In the genomic region with DNA sequence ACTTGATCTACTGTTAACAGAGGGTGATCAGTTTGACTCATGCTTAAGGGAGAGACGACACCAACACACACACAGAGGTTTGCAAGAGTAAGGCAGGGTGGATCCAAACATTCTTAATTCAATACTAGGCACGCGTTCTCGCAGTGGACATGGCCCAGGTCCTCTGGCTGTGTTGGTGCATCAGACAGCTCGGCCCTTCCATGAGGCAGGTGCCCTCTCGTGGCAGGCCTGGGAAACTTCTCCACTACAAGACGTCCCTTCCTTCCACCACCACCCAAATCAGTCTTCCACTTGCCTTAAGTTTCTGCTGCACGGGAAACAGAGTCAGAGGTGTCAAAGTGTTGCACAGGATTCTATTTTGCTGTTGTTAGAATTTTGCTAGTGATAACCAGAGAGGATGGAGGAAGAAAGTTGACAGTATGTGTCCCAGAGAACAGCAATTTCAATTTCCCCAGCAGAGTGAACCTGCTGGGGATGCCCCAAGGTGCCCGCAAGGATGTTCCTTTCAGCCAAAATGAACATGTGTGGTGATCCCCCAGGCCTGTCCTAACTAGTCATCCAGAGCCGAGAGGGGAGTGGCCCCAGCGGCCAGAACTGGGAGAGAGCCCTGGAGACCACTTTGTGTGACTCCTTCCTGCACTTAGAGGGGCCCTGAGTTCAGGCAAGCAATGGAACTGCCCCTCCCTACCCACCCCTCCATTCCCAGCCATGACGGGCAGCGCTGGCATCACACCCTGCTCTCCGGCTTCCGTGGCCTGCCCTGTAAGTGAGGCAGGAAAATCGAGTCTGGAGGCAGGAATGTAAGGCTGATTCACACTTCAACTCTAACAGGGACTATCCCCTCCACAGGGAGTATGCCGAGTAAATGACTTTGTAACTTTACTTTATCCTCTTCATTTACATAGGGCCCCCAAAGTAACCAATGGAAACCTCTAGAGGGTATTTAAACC, we compare ENCODE assay signal across 9 cellular contexts. TPM values are rescaled to one million over a fixed set of nuclear protein-coding genes. Genes with fewer than 3 reads are reported as not detected.
A peak's percentile ranks its signal among the peaks of the same experiment; 100 is the strongest.
DNase-seq lines count a peak whose midpoint lies in the region; ATAC-seq lines count a peak whose summit lies in the region.
"Had no signal": no experiment of that assay in that cellular context is flagged by ENCODE, and none has a peak within 500 bp of the region (broad histone marks: within the 10 kb centered on the region; RNA-seq: fewer than 3 reads in every experiment).

No MANE protein-coding gene starts in this region.

- H2BK120ac ChIP-seq in mesendoderm (ENCODE audit: low read depth, low read length), result no peak overlapping the region

- no peak overlapping the region for H2AK5ac ChIP-seq in mesendoderm (ENCODE audit: low read length)

- POLR2A ChIA-PET in activated CD4-positive, alpha-beta memory T cell treated with anti-CD3 and anti-CD28 coated beads for 36 hours (lab: Charles Lee), result no interaction called here

- in situ Hi-C loops in Caki2 (cut with HindIII; ENCODE audit: low pct_unique_long_range_greater_than_20kb, low sequenced_read_pairs), result no loop called here

- intact Hi-C loops in activated CD4-positive, alpha-beta memory T cell treated with anti-CD3 and anti-CD28 coated beads for 36 hours (cut with micrococcal nuclease), result loop anchor here (1.0 kb wide), 1 partner anchor 178 kb away; no protein-coding TSS in a partner anchor

- no peaks in the 10 kb centered on the region for H3K9me3 Mint-ChIP-seq in activated CD4-positive, alpha-beta memory T cell treated with anti-CD3 and anti-CD28 coated beads for 36 hours
- no peaks in the 10 kb centered on the region for H3K9me3 Mint-ChIP-seq in effector memory CD8-positive, alpha-beta T cell

- no peaks in the 10 kb centered on the region for H3K36me3 ChIP-seq in mesendoderm (ENCODE audit: control insufficient read depth, insufficient read depth, low read length)

- no peaks in the 10 kb centered on the region for H3K27me3 Mint-ChIP-seq in activated CD4-positive, alpha-beta memory T cell treated with anti-CD3 and anti-CD28 coated beads for 36 hours
- H3K27me3 Mint-ChIP-seq in effector memory CD8-positive, alpha-beta T cell, result peaks cover 0 to 5% of the 10 kb centered on the region in 2 donors

- no peak overlapping the region for H3K4ac ChIP-seq in mesendoderm (ENCODE audit: low read depth, low read length)

- no peak overlapping the region for H2BK5ac ChIP-seq in mesendoderm (ENCODE audit: low read length)

- peak; percentile 57 for ATAC-seq in GM21786 (IDR thresholded peaks at IDR 0.05; ENCODE audit: unreplicated experiment)
- ATAC-seq in effector memory CD8-positive, alpha-beta T cell (replicated peaks), result peak; percentile 59
- no peak for ATAC-seq in GM21360 (IDR thresholded peaks at IDR 0.05; ENCODE audit: unreplicated experiment)

- no peaks in the 10 kb centered on the region for H3K79me2 ChIP-seq in mesendoderm (ENCODE audit: control insufficient read depth, insufficient read depth, low read length)

- H3K4me3 Mint-ChIP-seq in activated CD4-positive, alpha-beta memory T cell treated with anti-CD3 and anti-CD28 coated beads for 36 hours, result no peak overlapping the region
- H3K4me3 Mint-ChIP-seq in effector memory CD8-positive, alpha-beta T cell, result no peak overlapping the region

- no peaks in the 10 kb centered on the region for H3K27me3 ChIP-seq in mesendoderm (ENCODE audit: insufficient read depth, low read length, poor library complexity)

- H3K18ac ChIP-seq in mesendoderm (ENCODE audit: low read length), result no peak overlapping the region

- H3K4me1 Mint-ChIP-seq in activated CD4-positive, alpha-beta memory T cell treated with anti-CD3 and anti-CD28 coated beads for 36 hours (ENCODE audit: low read depth), result no peaks in the 10 kb centered on the region
- H3K4me1 Mint-ChIP-seq in effector memory CD8-positive, alpha-beta T cell (ENCODE audit: low read depth in 2 of 2), result peaks cover 0 to 6% of the 10 kb centered on the region in 2 donors

- no peak overlapping the region for H3K23ac ChIP-seq in mesendoderm (ENCODE audit: low read length)

- H3K27ac ChIP-seq in mesendoderm (ENCODE audit: low read depth, low read length), result no peak overlapping the region

- WGBS in mesendoderm (ENCODE audit: extremely low coverage, insufficient coverage, low lambda C conversion rate), result no CpG with 5 or more reads among the region's 17 CpGs

- DNase-seq in Caki2 (ENCODE audit: low read depth) (peak; percentile 44), NCI-H226 (peak; percentile 33), mesendoderm (peak; percentile 75)
- peak; percentile 68 for DNase-seq in activated CD4-positive, alpha-beta memory T cell treated with anti-CD3 and anti-CD28 coated beads for 36 hours
- peak; percentile 31 to 37 (median 36) for DNase-seq in effector memory CD8-positive, alpha-beta T cell
- DNase-seq in stimulated activated CD8-positive, alpha-beta memory T cell treated with anti-CD3 and anti-CD28 coated beads, Interleukin-4, amount 100 ng/mL, for 24 hours (ENCODE audit: low read depth), result peak; percentile 26

- H3K4me2 ChIP-seq in mesendoderm (ENCODE audit: low read length), result no peak overlapping the region

- no peak overlapping the region for H3K56ac ChIP-seq in mesendoderm (ENCODE audit: low read length)

- no peak overlapping the region for H4K8ac ChIP-seq in mesendoderm (ENCODE audit: low read depth, low read length)

- no peak overlapping the region for H4K5ac ChIP-seq in mesendoderm (ENCODE audit: low read length)

- H2BK15ac ChIP-seq in mesendoderm (replicated peaks; ENCODE audit: low read depth), result no peak overlapping the region

- H3K27ac Mint-ChIP-seq in activated CD4-positive, alpha-beta memory T cell treated with anti-CD3 and anti-CD28 coated beads for 36 hours, result no peak overlapping the region
- H3K27ac Mint-ChIP-seq in effector memory CD8-positive, alpha-beta T cell, result peak overlapping the region; percentile 44 to 79

- no peak overlapping the region for H3K4me3 ChIP-seq in mesendoderm (ENCODE audit: low read length)

- H3K9ac ChIP-seq in mesendoderm (ENCODE audit: low read length), result no peak overlapping the region

- H3K4me1 ChIP-seq in mesendoderm (ENCODE audit: control insufficient read depth, low read depth, low read length), result peaks cover 2% of the 10 kb centered on the region

- H3K79me1 ChIP-seq in mesendoderm (ENCODE audit: low read length), result no peaks in the 10 kb centered on the region

- peaks cover 15% of the 10 kb centered on the region for H3K36me3 Mint-ChIP-seq in activated CD4-positive, alpha-beta memory T cell treated with anti-CD3 and anti-CD28 coated beads for 36 hours
- peaks cover 20% of the 10 kb centered on the region for H3K36me3 Mint-ChIP-seq in effector memory CD8-positive, alpha-beta T cell (ENCODE audit: insufficient read depth)

- CTCF ChIA-PET in activated CD4-positive, alpha-beta memory T cell treated with anti-CD3 and anti-CD28 coated beads for 36 hours (lab: Charles Lee), result interaction anchor here (0.6 to 1.4 kb wide), 4 partner anchors 164 to 178 kb away, joined by 3 to 66 read pairs (median 4); no protein-coding TSS in a partner anchor

RNA-seq across cellular contexts. Expression of gene MX1, which starts 34.8 kb away (rescaled TPM):
- 4.8 and 9.3 TPM in 2 replicates for total RNA-seq in Caki2 (2014; rRNA removed; shearing (Covaris generic); ENCODE audit: low replicate concordance)
- total RNA-seq in activated CD4-positive, alpha-beta memory T cell treated with anti-CD3 and anti-CD28 coated beads for 36 hours, result 100 to 1,000 TPM; 106 TPM
- polyA plus RNA-seq in mesendoderm (2013, experiment 1 of 2), result 0.67 TPM
- 0.67 TPM for polyA plus RNA-seq in mesendoderm (2013, experiment 2 of 2)

RNA-seq across cellular contexts. Expression of gene TMPRSS2, which starts 47.1 kb away (rescaled TPM):
- total RNA-seq in Caki2 (2014; rRNA removed; shearing (Covaris generic); ENCODE audit: low replicate concordance), result 2.3 TPM in 1 of 2 replicates, not detected in the other
- not detected for total RNA-seq in activated CD4-positive, alpha-beta memory T cell treated with anti-CD3 and anti-CD28 coated beads for 36 hours
- 1.2 TPM for polyA plus RNA-seq in mesendoderm (2013, experiment 1 of 2)
- polyA plus RNA-seq in mesendoderm (2013, experiment 2 of 2), result 1.2 TPM
- total RNA-seq: T-helper 2 cell treated with Interferon-gamma antibody and Interleukin-4, amounts not matched to agents 100 ng/mL and 5 ng/mL, for 36 hours had no signal

Comparison
In these comparisons a context has a peak if more than half of its experiments do, and no peak if none do; other contexts are left out.
1. RNA of gene MX1, which starts 34.8 kb away (total RNA-seq): 106 TPM in activated CD4-positive, alpha-beta memory T cell treated with anti-CD3 and anti-CD28 coated beads for 36 hours; 4.8 to 9.3 TPM in Caki2; every median in the first group is over 10 times any median in the second.
2. Peak in every context shown above with its lines, with median percentiles within 50 percentile points of each other: DNase-seq.